In the genomic region with DNA sequence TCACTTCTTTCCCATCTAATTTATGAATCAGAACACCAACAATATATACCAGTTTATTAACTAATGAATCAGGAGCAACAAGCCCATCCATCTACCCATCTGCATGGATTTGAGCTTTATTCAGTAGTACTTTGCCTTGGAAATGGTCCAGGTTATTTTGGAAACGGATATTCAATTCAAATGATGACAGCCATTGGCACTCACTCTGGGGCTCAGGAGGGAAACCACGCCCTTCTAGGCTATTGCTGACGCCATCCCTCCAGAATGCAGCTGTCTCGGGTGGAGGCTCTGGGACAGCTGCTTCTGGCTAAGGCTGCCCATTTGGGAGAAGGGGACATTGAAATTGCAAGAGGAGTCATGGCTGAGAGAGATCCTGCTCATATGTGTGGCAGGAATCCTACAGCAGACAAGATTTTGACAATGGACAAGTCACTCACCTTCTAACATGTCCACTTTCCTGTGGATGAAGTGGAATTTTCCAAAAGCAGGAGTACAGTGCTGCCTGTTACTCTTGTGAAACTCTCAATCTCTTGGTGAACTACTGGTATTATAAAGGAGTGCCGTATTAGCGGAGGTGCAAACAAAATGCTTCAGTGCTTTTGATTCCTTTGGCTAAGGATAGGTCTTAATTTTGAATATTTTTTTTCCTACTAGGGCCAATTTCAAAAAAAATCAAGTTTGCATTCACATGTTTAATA, we compare ENCODE assay signal across 9 cellular contexts. TPM values are rescaled to one million over a fixed set of nuclear protein-coding genes. Genes with fewer than 3 reads are reported as not detected.
DNase-seq lines count a peak whose midpoint lies in the region; ATAC-seq and TF ChIP-seq lines count a peak whose summit lies in the region.
"Had no signal": no experiment of that assay in that cellular context is flagged by ENCODE, and none has a peak within 500 bp of the region (broad histone marks: within the 10 kb centered on the region; RNA-seq: fewer than 3 reads in every experiment).

No MANE protein-coding gene starts in this region.

- H3K9me3 ChIP-seq in left lung (no peaks in the 10 kb centered on the region), uterus (no peaks in the 10 kb centered on the region)
- H3K9me3 ChIP-seq in CD4-positive, alpha-beta memory T cell (ENCODE audit: control insufficient read depth in 1 of 2, low read length in 2 of 2): no peaks in the 10 kb centered on the region

- H3K4me1 ChIP-seq in left lung (peaks cover 32 to 66% of the 10 kb centered on the region in 2 donors), uterus (no peaks in the 10 kb centered on the region)
- no peaks in the 10 kb centered on the region for H3K4me1 ChIP-seq in CD4-positive, alpha-beta memory T cell (ENCODE audit: insufficient read depth, low read length)

- no peaks in the 10 kb centered on the region for H3K9me3 Mint-ChIP-seq in MCF 10A (ENCODE audit: unreplicated experiment)
- H3K9me3 Mint-ChIP-seq in CD4-positive, alpha-beta memory T cell: no peaks in the 10 kb centered on the region

- H3K4me1 Mint-ChIP-seq in MCF 10A (ENCODE audit: insufficient read depth, unreplicated experiment): peaks cover 34% of the 10 kb centered on the region
- peaks cover 10 to 20% (median 11%) of the 10 kb centered on the region in 4 donors for H3K4me1 Mint-ChIP-seq in CD4-positive, alpha-beta memory T cell

- CTCF ChIA-PET in MCF 10A (lab: Yijun Ruan, JAX): interaction anchor here (0.6 to 2.0 kb wide), 4 partner anchors 15 to 59 kb away, joined by 3 to 6 read pairs (median 5); no protein-coding TSS in a partner anchor
- CTCF ChIA-PET in CD4-positive, alpha-beta memory T cell (lab: Charles Lee; ENCODE audit: partially characterized antibody): no interaction called here

- no peaks in the 10 kb centered on the region for H3K27me3 Mint-ChIP-seq in MCF 10A (ENCODE audit: insufficient read depth, unreplicated experiment)
- H3K27me3 Mint-ChIP-seq in CD4-positive, alpha-beta memory T cell: no peaks in the 10 kb centered on the region

- no peak for TF ChIP-seq POLR2A in uterus (IDR thresholded peaks at IDR 0.05)

- intact Hi-C loops in MCF 10A (cut with micrococcal nuclease): loop anchor here (2.0 kb wide), 1 partner anchor 47 kb away; no protein-coding TSS in a partner anchor
- intact Hi-C loops in left lung (cut with DNase I): no loop called here
- intact Hi-C loops in uterus (cut with DNase I; ENCODE audit: low total_unique reads): no loop called here
- intact Hi-C loops in CD4-positive, alpha-beta memory T cell (cut with micrococcal nuclease): no loop called here

- H3K27ac ChIP-seq in left lung: peak overlapping the region; percentile 60 to 85
- H3K27ac ChIP-seq in uterus: peak overlapping the region; percentile 64 to 81
- no peak overlapping the region for H3K27ac ChIP-seq in CD4-positive, alpha-beta memory T cell (ENCODE audit: low read depth, low read length)
- H3K27ac ChIP-seq: C4-2B had no signal

- peak overlapping the region; percentile 58 for H3K4me3 Mint-ChIP-seq in MCF 10A (ENCODE audit: unreplicated experiment)
- H3K4me3 Mint-ChIP-seq in CD4-positive, alpha-beta memory T cell: no peak overlapping the region

- peak; percentile 17 for DNase-seq in NCI-H2227 (lab: John Stamatoyannopoulos, UW; ENCODE audit: unreplicated experiment)
- DNase-seq in NCI-H2227 treated with DMSO at 0.1 percent for 48 hours (lab: John Stamatoyannopoulos, UW): no peak
- peak; percentile 90 for DNase-seq in MCF 10A (ENCODE audit: unreplicated experiment)
- DNase-seq in left lung: peak in 1 of 2 donors; percentile 74
- peak; percentile 74 to 80 for DNase-seq in uterus
- no peak for DNase-seq in DMS79 (lab: John Stamatoyannopoulos, UW)
- DNase-seq in activated effector memory CD4-positive, alpha-beta T cell treated with Interleukin-2 at 50 U/mL for 16 hours: no peak
- no peak for DNase-seq in CD4-positive, alpha-beta memory T cell

- ATAC-seq in left lung: peak; percentile 89

- peak overlapping the region; percentile 97 for H3K27ac Mint-ChIP-seq in MCF 10A (ENCODE audit: low read depth, unreplicated experiment)
- H3K27ac Mint-ChIP-seq in CD4-positive, alpha-beta memory T cell: peak overlapping the region in 1 of 7 donors; percentile 23

- POLR2A ChIA-PET in MCF 10A (lab: Yijun Ruan, JAX): interaction anchor here (0.7 to 5.9 kb wide), 26 partner anchors 9 to 1604 kb away, joined by 3 to 56 read pairs (median 4); a partner anchor contains a TSS
- POLR2A ChIA-PET in CD4-positive, alpha-beta memory T cell (lab: Charles Lee; ENCODE audit: partially characterized antibody): no interaction called here

- peaks cover 5% of the 10 kb centered on the region for H3K36me3 Mint-ChIP-seq in MCF 10A (ENCODE audit: insufficient read depth, unreplicated experiment)
- H3K36me3 Mint-ChIP-seq in CD4-positive, alpha-beta memory T cell: no peaks in the 10 kb centered on the region

- H3K4me3 ChIP-seq in left lung (no peak overlapping the region), uterus (no peak overlapping the region)
- no peak overlapping the region for H3K4me3 ChIP-seq in CD4-positive, alpha-beta memory T cell (ENCODE audit: low read length in 2 of 2)

- TSS peak; percentile 68 for BruUV-seq in MCF 10A (replicated peaks; lab: Mats Ljungman, UMichigan)

- no peaks in the 10 kb centered on the region for H3K27me3 ChIP-seq in left lung
- no peaks in the 10 kb centered on the region for H3K27me3 ChIP-seq in uterus
- H3K27me3 ChIP-seq in CD4-positive, alpha-beta memory T cell (ENCODE audit: insufficient read depth, low read length): no peaks in the 10 kb centered on the region

- TF ChIP-seq CTCF in MCF 10A (IDR thresholded peaks at IDR 0.05; ENCODE audit: unreplicated experiment) (no peak), left lung (IDR thresholded peaks at IDR 0.05) (no peak), uterus (IDR thresholded peaks at IDR 0.05) (no peak)

- H3K36me3 ChIP-seq in left lung (no peaks in the 10 kb centered on the region), uterus (no peaks in the 10 kb centered on the region)
- no peaks in the 10 kb centered on the region for H3K36me3 ChIP-seq in CD4-positive, alpha-beta memory T cell (ENCODE audit: insufficient read depth, low read length)

RNA-seq across cellular contexts. Expression of a gene that starts 29.3 kb away (rescaled TPM):
- total RNA-seq in MCF 10A (2022) (32.8 and 33.2 TPM in 2 replicates), left lung (10 to 100 TPM; 40.9 to 50.3 TPM), uterus (10 to 100 TPM; 14.3 to 37.5 (median 21.4) TPM)
- total RNA-seq in CD4-positive, alpha-beta memory T cell: 10 to 100 TPM; 15.9 to 17.2 TPM
- 10 to 100 TPM in 1 of 2 donors, 1 to 10 TPM in 1; 3.4 to 10.5 TPM for polyA plus RNA-seq in CD4-positive, alpha-beta memory T cell

Comparison
In these comparisons a context has a peak if more than half of its experiments do, and no peak if none do; other contexts are left out.
1. DNase-seq: peak in NCI-H2227 (single experiment), MCF 10A (single experiment) and uterus (2 of 2); none in NCI-H2227 treated with DMSO at 0.1 percent for 48 hours (single experiment), DMS79 (single experiment), activated effector memory CD4-positive, alpha-beta T cell treated with Interleukin-2 at 50 U/mL for 16 hours (single experiment) and CD4-positive, alpha-beta memory T cell (0 of 5).